Comparison of ENCODE assay signal across 15 cellular contexts in genomic region chr10:86753638-86754434, GRCh38. TPM values are rescaled to one million over a fixed set of nuclear protein-coding genes. Genes with fewer than 3 reads are reported as not detected.
DNase-seq lines count a peak whose midpoint lies in the region; ATAC-seq and TF ChIP-seq lines count a peak whose summit lies in the region.
"Had no signal": no experiment of that assay in that cellular context is flagged by ENCODE, and none has a peak within 500 bp of the region (broad histone marks: within the 10 kb centered on the region; RNA-seq: fewer than 3 reads in every experiment).

No MANE protein-coding gene starts in this region.

- no peak overlapping the region for H3K27ac Mint-ChIP-seq in CD4-positive, alpha-beta T cell
- H3K27ac Mint-ChIP-seq in osteocyte (ENCODE audit: unreplicated experiment), result peak overlapping the region; percentile 87

- DNase-seq in CD4-positive, alpha-beta T cell, result no peak
- DNase-seq in epithelial cell of esophagus (ENCODE audit: low read depth) (peak; percentile 59), osteocyte (ENCODE audit: extremely low spot score, unreplicated experiment) (no peak), nucleus accumbens (lab: John Stamatoyannopoulos, UW) (no peak), islet precursor cell (no peak)
- DNase-seq: amygdala, foreskin fibroblast, kidney glomerular epithelial cell, NCI-H187, SJCRH30 had no signal

- POLR2A ChIA-PET in CD4-positive, alpha-beta T cell (lab: Charles Lee), result interaction anchor here (1.0 kb wide), 1 partner anchor 42 kb away, joined by 3 read pairs; no protein-coding TSS in a partner anchor

- H3K4me3 ChIP-seq in epithelial cell of esophagus (ENCODE audit: low read length), result no peak overlapping the region
- H3K4me3 ChIP-seq: BLaER1 treated with 17β-estradiol and CSF1 and Interleukin-3, amounts not matched to agents 10 nM and 100 nM had no signal

- H3K4me3 Mint-ChIP-seq in CD4-positive, alpha-beta T cell, result peak overlapping the region; percentile 91
- H3K4me3 Mint-ChIP-seq in osteocyte (ENCODE audit: unreplicated experiment), result peak overlapping the region; percentile 35

- no peaks in the 10 kb centered on the region for H3K9me3 ChIP-seq in CD4-positive, alpha-beta T cell (ENCODE audit: control insufficient read depth, low read length)
- H3K9me3 ChIP-seq in KOPT-K1 (ENCODE audit: insufficient read depth, low read length, poor library complexity, severe bottlenecking), result no peaks in the 10 kb centered on the region
- H3K9me3 ChIP-seq: neutrophil, SJCRH30 had no signal

- no peaks in the 10 kb centered on the region for H3K36me3 ChIP-seq in KOPT-K1 (ENCODE audit: insufficient read depth, low read length)
- H3K36me3 ChIP-seq: BLaER1 treated with 17β-estradiol and CSF1 and Interleukin-3, amounts not matched to agents 10 nM and 100 nM; neutrophil; SJCRH30 had no signal

- peaks cover 11% of the 10 kb centered on the region for H3K36me3 Mint-ChIP-seq in CD4-positive, alpha-beta T cell (ENCODE audit: low read depth)
- no peaks in the 10 kb centered on the region for H3K36me3 Mint-ChIP-seq in osteocyte (ENCODE audit: unreplicated experiment)

- TF ChIP-seq CTCF in CD4-positive, alpha-beta T cell (IDR thresholded peaks at IDR 0.05), result no peak
- TF ChIP-seq CTCF in epithelial cell of esophagus (IDR thresholded peaks at IDR 0.05; ENCODE audit: insufficient read depth, low read depth, low read length, missing control alignments) (no peak), osteocyte (IDR thresholded peaks at IDR 0.05) (no peak)

- H3K9me3 Mint-ChIP-seq in CD4-positive, alpha-beta T cell, result no peaks in the 10 kb centered on the region
- no peaks in the 10 kb centered on the region for H3K9me3 Mint-ChIP-seq in osteocyte (ENCODE audit: unreplicated experiment)

- no peak for ATAC-seq in CD4-positive, alpha-beta T cell (ENCODE audit: poor library complexity)
- ATAC-seq in GM21367 (IDR thresholded peaks at IDR 0.05; ENCODE audit: unreplicated experiment) (no peak), HG02840 (IDR thresholded peaks at IDR 0.05; ENCODE audit: low FRiP score, unreplicated experiment) (no peak)

- CTCF ChIA-PET in CD4-positive, alpha-beta T cell (lab: Charles Lee), result interaction anchor here (0.6 kb wide), 1 partner anchor 16 kb away, joined by 4 read pairs; no protein-coding TSS in a partner anchor

- H3K27ac ChIP-seq in CD4-positive, alpha-beta T cell (ENCODE audit: low read depth, low read length), result no peak overlapping the region
- peak overlapping the region; percentile 36 for H3K27ac ChIP-seq in KOPT-K1 (ENCODE audit: low read depth, low read length, poor library complexity, severe bottlenecking)
- H3K27ac ChIP-seq: BLaER1 treated with 17β-estradiol and CSF1 and Interleukin-3, amounts not matched to agents 10 nM and 100 nM; neutrophil; SJCRH30 had no signal

- peaks cover 16% of the 10 kb centered on the region for H3K27me3 Mint-ChIP-seq in CD4-positive, alpha-beta T cell
- H3K27me3 Mint-ChIP-seq in osteocyte (ENCODE audit: unreplicated experiment), result no peaks in the 10 kb centered on the region

- peaks cover 20% of the 10 kb centered on the region for H3K4me1 Mint-ChIP-seq in CD4-positive, alpha-beta T cell (ENCODE audit: low read depth)
- H3K4me1 Mint-ChIP-seq in osteocyte (ENCODE audit: unreplicated experiment), result peaks cover 38% of the 10 kb centered on the region

- H3K27me3 ChIP-seq in CD4-positive, alpha-beta T cell (ENCODE audit: control insufficient read depth, insufficient read depth, low read length), result no peaks in the 10 kb centered on the region
- H3K27me3 ChIP-seq: SJCRH30 had no signal

- intact Hi-C loops in CD4-positive, alpha-beta T cell (cut with DNase I, micrococcal nuclease), result no loop called here

RNA-seq across cellular contexts. Expression of gene BMPR1A, which starts 2.6 kb away (rescaled TPM):
- 1 to 10 TPM; 1.9 to 2.6 TPM for total RNA-seq in CD4-positive, alpha-beta T cell
- 75.5 and 79.6 TPM in 2 replicates for total RNA-seq in osteocyte

Comparison
In these comparisons a context has a peak if more than half of its experiments do, and no peak if none do; other contexts are left out.
1. RNA of gene BMPR1A, which starts 2.6 kb away (total RNA-seq): 75.5 to 79.6 TPM in osteocyte; 1.9 to 2.6 TPM in CD4-positive, alpha-beta T cell; every median in the first group is over 10 times any median in the second.